Comparison of ENCODE assay signal across 16 cellular contexts in the genomic region with DNA sequence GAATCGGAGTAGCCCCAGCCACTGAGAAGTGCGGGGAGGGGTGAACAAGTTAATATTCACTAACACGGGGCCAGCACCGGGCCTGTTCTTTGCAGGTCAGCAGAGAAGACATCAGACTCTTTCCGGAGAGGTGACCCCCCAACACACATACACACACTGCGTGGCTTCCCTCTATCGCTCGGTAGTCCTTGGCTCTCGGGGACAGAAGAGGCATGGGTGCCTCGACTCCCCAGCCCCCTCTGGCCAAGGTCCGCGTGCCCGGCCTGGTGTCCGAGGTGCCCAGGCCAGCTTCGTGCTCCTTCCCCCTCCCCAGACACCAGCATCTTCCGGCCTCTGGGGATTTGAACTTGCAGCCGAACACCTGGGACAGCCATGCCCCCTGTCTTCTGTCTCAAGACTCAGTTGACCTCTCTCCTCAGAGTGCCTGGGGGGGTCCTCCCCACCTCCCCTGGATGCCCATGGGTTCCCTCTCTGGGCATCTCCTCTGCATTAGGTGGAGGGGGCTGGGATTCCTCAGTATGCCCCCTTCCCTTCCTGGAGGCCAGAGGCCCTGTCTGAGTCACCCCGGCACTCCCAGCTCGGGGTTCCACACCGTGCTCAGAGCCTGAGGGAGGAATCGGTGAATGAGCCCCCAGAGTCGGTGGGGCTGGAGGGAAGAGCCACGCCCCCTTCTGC.
"Had no signal": no experiment of that assay in that cellular context is flagged by ENCODE, and none has a peak within 500 bp of the region (broad histone marks: within the 10 kb centered on the region; RNA-seq: fewer than 3 reads in every experiment).

No MANE protein-coding gene starts in this region.

- H3K27ac Mint-ChIP-seq: memory B cell; mesothelial cell of epicardium; natural killer cell treated with Interleukin-12 subunit alpha and Interleukin-12 subunit beta and Interleukin-15 and Interleukin-18, amount 100 ng/mL, for 72 hours; stimulated activated naive B cell treated with anti-CD40 and anti-IgM and Interleukin-4, amounts not matched to agents 10 μg/mL and 1 μg/mL and 100 μg/mL, for 72 hours; stimulated activated naive CD8-positive, alpha-beta T cell treated with anti-CD3 and anti-CD28 coated beads, Interleukin-15, amount 100 ng/mL, for 72 hours; type B pancreatic cell had no signal

- H3K36me3 Mint-ChIP-seq: memory B cell; mesothelial cell of epicardium; natural killer cell treated with Interleukin-12 subunit alpha and Interleukin-12 subunit beta and Interleukin-15 and Interleukin-18, amount 100 ng/mL, for 72 hours; stimulated activated naive B cell treated with anti-CD40 and anti-IgM and Interleukin-4, amounts not matched to agents 10 μg/mL and 1 μg/mL and 100 μg/mL, for 72 hours; type B pancreatic cell had no signal

- H3K9me3 Mint-ChIP-seq: mesothelial cell of epicardium; natural killer cell treated with Interleukin-12 subunit alpha and Interleukin-12 subunit beta and Interleukin-15 and Interleukin-18, amount 100 ng/mL, for 72 hours; stimulated activated naive CD8-positive, alpha-beta T cell treated with anti-CD3 and anti-CD28 coated beads, Interleukin-15, amount 100 ng/mL, for 72 hours; type B pancreatic cell had no signal

- H3K27ac ChIP-seq: coronary artery, left lung, lower lobe of right lung, psoas muscle, skin epidermis had no signal

- DNase-seq: effector CD8-positive, alpha-beta T cell; foreskin melanocyte; lower lobe of right lung; retina; sigmoid colon; stimulated activated CD4-positive, alpha-beta T cell treated with anti-CD3 and anti-CD28 coated beads, Interleukin-4, amount 100 ng/mL, for 4 hours; stimulated activated naive B cell treated with anti-CD40 and anti-IgM and Interleukin-4, amounts not matched to agents 10 μg/mL and 1 μg/mL and 100 μg/mL, for 72 hours had no signal

- H3K9me3 ChIP-seq: left lung, lower lobe of right lung, psoas muscle, sigmoid colon had no signal

- H3K4me3 Mint-ChIP-seq: memory B cell; mesothelial cell of epicardium; natural killer cell treated with Interleukin-12 subunit alpha and Interleukin-12 subunit beta and Interleukin-15 and Interleukin-18, amount 100 ng/mL, for 72 hours; stimulated activated naive B cell treated with anti-CD40 and anti-IgM and Interleukin-4, amounts not matched to agents 10 μg/mL and 1 μg/mL and 100 μg/mL, for 72 hours; stimulated activated naive CD8-positive, alpha-beta T cell treated with anti-CD3 and anti-CD28 coated beads, Interleukin-15, amount 100 ng/mL, for 72 hours; type B pancreatic cell had no signal

- H3K4me3 ChIP-seq: coronary artery, left lung, lower lobe of right lung, psoas muscle, sigmoid colon, skin epidermis had no signal

- H3K27me3 ChIP-seq: sigmoid colon had no signal

- H3K4me1 Mint-ChIP-seq: memory B cell; mesothelial cell of epicardium; stimulated activated naive B cell treated with anti-CD40 and anti-IgM and Interleukin-4, amounts not matched to agents 10 μg/mL and 1 μg/mL and 100 μg/mL, for 72 hours; stimulated activated naive CD8-positive, alpha-beta T cell treated with anti-CD3 and anti-CD28 coated beads, Interleukin-15, amount 100 ng/mL, for 72 hours had no signal

- H3K36me3 ChIP-seq: left lung, lower lobe of right lung, sigmoid colon had no signal

- H3K4me1 ChIP-seq: left lung had no signal
